ENCODE assay signal across 1 cellular context in genomic region chr22:37807410-37808293, GRCh38.
TF ChIP-seq lines count a peak whose summit lies in the region.

Gene GCAT (plus strand): TSS chr22:37807934. CDS start chr22:37807968, 34 bp downstream.

TF ChIP-seq in HepG2, 621 proteins besides CTCF, POLR2A, EP300 and RAD21 (continued from another document and continues in another):
- TF ChIP-seq, protein P1, sequence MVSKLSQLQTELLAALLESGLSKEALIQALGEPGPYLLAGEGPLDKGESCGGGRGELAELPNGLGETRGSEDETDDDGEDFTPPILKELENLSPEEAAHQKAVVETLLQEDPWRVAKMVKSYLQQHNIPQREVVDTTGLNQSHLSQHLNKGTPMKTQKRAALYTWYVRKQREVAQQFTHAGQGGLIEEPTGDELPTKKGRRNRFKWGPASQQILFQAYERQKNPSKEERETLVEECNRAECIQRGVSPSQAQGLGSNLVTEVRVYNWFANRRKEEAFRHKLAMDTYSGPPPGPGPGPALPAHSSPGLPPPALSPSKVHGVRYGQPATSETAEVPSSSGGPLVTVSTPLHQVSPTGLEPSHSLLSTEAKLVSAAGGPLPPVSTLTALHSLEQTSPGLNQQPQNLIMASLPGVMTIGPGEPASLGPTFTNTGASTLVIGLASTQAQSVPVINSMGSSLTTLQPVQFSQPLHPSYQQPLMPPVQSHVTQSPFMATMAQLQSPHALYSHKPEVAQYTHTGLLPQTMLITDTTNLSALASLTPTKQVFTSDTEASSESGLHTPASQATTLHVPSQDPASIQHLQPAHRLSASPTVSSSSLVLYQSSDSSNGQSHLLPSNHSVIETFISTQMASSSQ (IDR thresholded peaks at IDR 0.05; ENCODE audit: low read depth): no peak
- TF ChIP-seq, protein P1 (CRISPR knock-in tag; IDR thresholded peaks at IDR 0.05; ENCODE audit: borderline replicate concordance): peak; percentile 78; the same call in 1 of the 2 replicates
- TF ChIP-seq PITX1 (CRISPR knock-in tag; IDR thresholded peaks at IDR 0.05) (peak; percentile 14; the same call in 1 of the 2 replicates), POLR2G (IDR thresholded peaks at IDR 0.05; ENCODE audit: low read depth, low read length) (peak; percentile 73), MTERF4 (CRISPR knock-in tag; IDR thresholded peaks at IDR 0.05) (peak; percentile 60; the same call in 1 of the 2 replicates), ZNF232 (CRISPR knock-in tag; IDR thresholded peaks at IDR 0.05; ENCODE audit: borderline replicate concordance) (0 out of 2 replicates have a peak, but pooled peaks have one; percentile 14), TFE3 (CRISPR knock-in tag; IDR thresholded peaks at IDR 0.05) (0 out of 2 replicates have a peak, but pooled peaks have one; percentile 26), ZNF34 (CRISPR knock-in tag; IDR thresholded peaks at IDR 0.05; ENCODE audit: borderline replicate concordance) (no peak), CENPT (CRISPR knock-in tag; IDR thresholded peaks at IDR 0.05; ENCODE audit: low read depth) (no peak), ZBTB26 (CRISPR knock-in tag; IDR thresholded peaks at IDR 0.05; ENCODE audit: borderline replicate concordance) (no peak; the same call in 1 of the 2 replicates), ETV6 (CRISPR knock-in tag; conservative IDR thresholded peaks at IDR 0.05) (no peak), ZNF816 (CRISPR knock-in tag; IDR thresholded peaks at IDR 0.05; ENCODE audit: borderline replicate concordance) (no peak; the same call in 1 of the 2 replicates), PHB2 (IDR thresholded peaks at IDR 0.05; ENCODE audit: partially characterized antibody) (no peak), RCOR2 (CRISPR knock-in tag; IDR thresholded peaks at IDR 0.05) (no peak), TRIM22 (IDR thresholded peaks at IDR 0.05) (no peak), ZFY (CRISPR knock-in tag; IDR thresholded peaks at IDR 0.05) (peak; percentile 75), HNRNPL (IDR thresholded peaks at IDR 0.05; ENCODE audit: low read depth, low read length) (peak; percentile 77), YY1 (IDR thresholded peaks at IDR 0.05; ENCODE audit: insufficient read depth, insufficient replicate concordance, low read depth, low read length) (peak; percentile 9), NR2F2 (IDR thresholded peaks at IDR 0.05; ENCODE audit: borderline replicate concordance, low read depth) (no peak), ARHGAP35 (CRISPR knock-in tag; IDR thresholded peaks at IDR 0.05; ENCODE audit: borderline replicate concordance) (peak; percentile 44; the same call in 1 of the 2 replicates), ZFP90 (CRISPR knock-in tag; IDR thresholded peaks at IDR 0.05; ENCODE audit: borderline replicate concordance) (0 out of 2 replicates have a peak, but pooled peaks have one; percentile 66), ZNF878 (CRISPR knock-in tag; IDR thresholded peaks at IDR 0.05) (0 out of 2 replicates have a peak, but pooled peaks have one; percentile 38), TARDBP (CRISPR knock-in tag; IDR thresholded peaks at IDR 0.05) (peak; percentile 76), PHF21A (CRISPR knock-in tag; IDR thresholded peaks at IDR 0.05) (peak; percentile 85), ZNF577 (CRISPR knock-in tag; IDR thresholded peaks at IDR 0.05; ENCODE audit: borderline replicate concordance, low read depth) (no peak), ZNF160 (CRISPR knock-in tag; IDR thresholded peaks at IDR 0.05) (0 out of 2 replicates have a peak, but pooled peaks have one; percentile 67), DMAP1 (CRISPR knock-in tag; IDR thresholded peaks at IDR 0.05) (peak; percentile 36; the same call in 1 of the 2 replicates), ZNF607 (CRISPR knock-in tag; IDR thresholded peaks at IDR 0.05; ENCODE audit: borderline replicate concordance) (peak; percentile 77; the same call in 1 of the 2 replicates), LCORL (IDR thresholded peaks at IDR 0.05) (no peak), LCORL (CRISPR knock-in tag; IDR thresholded peaks at IDR 0.05) (0 out of 2 replicates have a peak, but pooled peaks have one; percentile 8), HDAC2 (CRISPR knock-in tag; IDR thresholded peaks at IDR 0.05) (peak; percentile 57; the same call in 1 of the 2 replicates), NCOR1 (IDR thresholded peaks at IDR 0.05; ENCODE audit: borderline replicate concordance, low read length) (0 out of 2 replicates have a peak, but pooled peaks have one; percentile 36), MEF2D (CRISPR knock-in tag; IDR thresholded peaks at IDR 0.05) (no peak), ZSCAN9 (CRISPR knock-in tag; IDR thresholded peaks at IDR 0.05; ENCODE audit: borderline replicate concordance) (no peak), ZKSCAN1 (IDR thresholded peaks at IDR 0.05; ENCODE audit: low read length) (no peak), ZNF205 (CRISPR knock-in tag; IDR thresholded peaks at IDR 0.05) (0 out of 2 replicates have a peak, but pooled peaks have one; percentile 56), ZBTB38 (CRISPR knock-in tag; IDR thresholded peaks at IDR 0.05) (peak; percentile 76), ZNF891 (CRISPR knock-in tag; IDR thresholded peaks at IDR 0.05) (no peak), ARNTL (CRISPR knock-in tag; IDR thresholded peaks at IDR 0.05) (peak; percentile 55)
- TF ChIP-seq, protein P2, sequence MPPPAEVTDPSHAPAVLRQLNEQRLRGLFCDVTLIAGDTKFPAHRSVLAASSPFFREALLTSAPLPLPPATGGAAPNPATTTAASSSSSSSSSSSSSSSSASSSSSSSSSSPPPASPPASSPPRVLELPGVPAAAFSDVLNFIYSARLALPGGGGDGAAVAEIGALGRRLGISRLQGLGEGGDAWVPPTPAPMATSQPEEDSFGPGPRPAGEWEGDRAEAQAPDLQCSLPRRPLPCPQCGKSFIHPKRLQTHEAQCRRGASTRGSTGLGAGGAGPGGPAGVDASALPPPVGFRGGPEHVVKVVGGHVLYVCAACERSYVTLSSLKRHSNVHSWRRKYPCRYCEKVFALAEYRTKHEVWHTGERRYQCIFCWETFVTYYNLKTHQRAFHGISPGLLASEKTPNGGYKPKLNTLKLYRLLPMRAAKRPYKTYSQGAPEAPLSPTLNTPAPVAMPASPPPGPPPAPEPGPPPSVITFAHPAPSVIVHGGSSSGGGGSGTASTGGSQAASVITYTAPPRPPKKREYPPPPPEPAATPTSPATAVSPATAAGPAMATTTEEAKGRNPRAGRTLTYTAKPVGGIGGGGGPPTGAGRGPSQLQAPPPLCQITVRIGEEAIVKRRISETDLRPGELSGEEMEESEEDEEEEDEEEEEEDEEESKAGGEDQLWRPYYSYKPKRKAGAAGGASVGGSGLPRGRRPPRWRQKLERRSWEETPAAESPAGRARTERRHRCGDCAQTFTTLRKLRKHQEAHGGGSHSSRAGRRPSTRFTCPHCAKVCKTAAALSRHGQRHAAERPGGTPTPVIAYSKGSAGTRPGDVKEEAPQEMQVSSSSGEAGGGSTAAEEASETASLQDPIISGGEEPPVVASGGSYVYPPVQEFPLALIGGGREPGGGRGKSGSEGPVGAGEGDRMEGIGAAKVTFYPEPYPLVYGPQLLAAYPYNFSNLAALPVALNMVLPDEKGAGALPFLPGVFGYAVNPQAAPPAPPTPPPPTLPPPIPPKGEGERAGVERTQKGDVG (CRISPR knock-in tag; IDR thresholded peaks at IDR 0.05; ENCODE audit: borderline replicate concordance): peak; percentile 75; the same call in 1 of the 2 replicates
- TF ChIP-seq, protein P3, sequence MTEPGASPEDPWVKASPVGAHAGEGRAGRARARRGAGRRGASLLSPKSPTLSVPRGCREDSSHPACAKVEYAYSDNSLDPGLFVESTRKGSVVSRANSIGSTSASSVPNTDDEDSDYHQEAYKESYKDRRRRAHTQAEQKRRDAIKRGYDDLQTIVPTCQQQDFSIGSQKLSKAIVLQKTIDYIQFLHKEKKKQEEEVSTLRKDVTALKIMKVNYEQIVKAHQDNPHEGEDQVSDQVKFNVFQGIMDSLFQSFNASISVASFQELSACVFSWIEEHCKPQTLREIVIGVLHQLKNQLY (CRISPR knock-in tag; IDR thresholded peaks at IDR 0.05): peak; percentile 59; the same call in 1 of the 2 replicates
- TF ChIP-seq, protein P4, sequence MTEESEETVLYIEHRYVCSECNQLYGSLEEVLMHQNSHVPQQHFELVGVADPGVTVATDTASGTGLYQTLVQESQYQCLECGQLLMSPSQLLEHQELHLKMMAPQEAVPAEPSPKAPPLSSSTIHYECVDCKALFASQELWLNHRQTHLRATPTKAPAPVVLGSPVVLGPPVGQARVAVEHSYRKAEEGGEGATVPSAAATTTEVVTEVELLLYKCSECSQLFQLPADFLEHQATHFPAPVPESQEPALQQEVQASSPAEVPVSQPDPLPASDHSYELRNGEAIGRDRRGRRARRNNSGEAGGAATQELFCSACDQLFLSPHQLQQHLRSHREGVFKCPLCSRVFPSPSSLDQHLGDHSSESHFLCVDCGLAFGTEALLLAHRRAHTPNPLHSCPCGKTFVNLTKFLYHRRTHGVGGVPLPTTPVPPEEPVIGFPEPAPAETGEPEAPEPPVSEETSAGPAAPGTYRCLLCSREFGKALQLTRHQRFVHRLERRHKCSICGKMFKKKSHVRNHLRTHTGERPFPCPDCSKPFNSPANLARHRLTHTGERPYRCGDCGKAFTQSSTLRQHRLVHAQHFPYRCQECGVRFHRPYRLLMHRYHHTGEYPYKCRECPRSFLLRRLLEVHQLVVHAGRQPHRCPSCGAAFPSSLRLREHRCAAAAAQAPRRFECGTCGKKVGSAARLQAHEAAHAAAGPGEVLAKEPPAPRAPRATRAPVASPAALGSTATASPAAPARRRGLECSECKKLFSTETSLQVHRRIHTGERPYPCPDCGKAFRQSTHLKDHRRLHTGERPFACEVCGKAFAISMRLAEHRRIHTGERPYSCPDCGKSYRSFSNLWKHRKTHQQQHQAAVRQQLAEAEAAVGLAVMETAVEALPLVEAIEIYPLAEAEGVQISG (CRISPR knock-in tag; IDR thresholded peaks at IDR 0.05): peak; percentile 57
- TF ChIP-seq, protein P5, sequence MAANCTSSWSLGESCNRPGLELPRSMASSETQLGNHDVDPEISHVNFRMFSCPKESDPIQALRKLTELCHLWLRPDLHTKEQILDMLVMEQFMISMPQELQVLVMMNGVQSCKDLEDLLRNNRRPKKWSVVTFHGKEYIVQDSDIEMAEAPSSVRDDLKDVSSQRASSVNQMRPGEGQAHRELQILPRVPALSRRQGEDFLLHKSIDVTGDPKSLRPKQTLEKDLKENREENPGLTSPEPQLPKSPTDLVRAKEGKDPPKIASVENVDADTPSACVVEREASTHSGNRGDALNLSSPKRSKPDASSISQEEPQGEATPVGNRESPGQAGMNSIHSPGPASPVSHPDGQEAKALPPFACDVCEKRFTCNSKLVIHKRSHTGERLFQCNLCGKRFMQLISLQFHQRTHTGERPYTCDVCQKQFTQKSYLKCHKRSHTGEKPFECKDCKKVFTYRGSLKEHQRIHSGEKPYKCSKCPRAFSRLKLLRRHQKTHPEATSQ (CRISPR knock-in tag; IDR thresholded peaks at IDR 0.05; ENCODE audit: borderline replicate concordance): no peak
- TF ChIP-seq, protein P6, sequence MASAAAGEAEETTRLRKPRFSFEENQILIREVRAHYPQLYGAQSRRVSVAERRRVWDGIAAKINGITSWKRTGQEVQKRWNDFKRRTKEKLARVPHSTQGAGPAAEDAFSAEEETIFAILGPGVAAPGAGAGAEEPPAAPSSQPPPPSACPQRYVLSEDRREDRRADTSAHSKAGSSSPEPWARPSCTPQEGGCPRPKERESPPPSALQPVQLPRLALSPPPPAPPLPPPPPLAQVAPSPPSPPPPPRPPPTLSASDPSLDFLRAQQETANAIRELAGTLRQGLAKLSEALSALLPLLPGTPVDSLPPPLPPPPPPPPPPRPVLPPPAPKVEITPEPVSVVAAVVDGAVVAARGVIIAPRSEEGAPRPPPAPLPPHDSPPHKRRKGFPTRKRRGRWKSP (CRISPR knock-in tag; IDR thresholded peaks at IDR 0.05): peak; percentile 82
